ENCODE assay signal across 18 cellular contexts in genomic region chr3:36149447-36149865, GRCh38.
A peak's percentile ranks its signal among the peaks of the same experiment; 100 is the strongest.
DNase-seq lines count a peak whose midpoint lies in the region; FAIRE-seq and TF ChIP-seq lines count a peak whose summit lies in the region.
"Had no signal": no experiment of that assay in that cellular context is flagged by ENCODE, and none has a peak within 500 bp of the region (broad histone marks: within the 10 kb centered on the region; RNA-seq: fewer than 3 reads in every experiment).

No MANE protein-coding gene starts in this region.

- H4K20me1 ChIP-seq in keratinocyte (ENCODE audit: control insufficient read depth, extremely low read depth, insufficient read depth, low read length) (no peaks in the 10 kb centered on the region), smooth muscle cell (ENCODE audit: low read depth) (no peaks in the 10 kb centered on the region)
- H4K20me1 ChIP-seq: BLaER1 had no signal

- no peak for TF ChIP-seq CTCF in keratinocyte (optimal IDR thresholded peaks at IDR 0.05 in 1 of 3, IDR thresholded peaks at IDR 0.05 in 1 of 3, conservative IDR thresholded peaks at IDR 0.05 in 1 of 3; ENCODE audit: extremely low read depth in 1 of 3, insufficient read depth in 2 of 3, low read length in 3 of 3)
- TF ChIP-seq CTCF in smooth muscle cell (IDR thresholded peaks at IDR 0.05; ENCODE audit: borderline replicate concordance, insufficient read depth, poor library complexity, severe bottlenecking): no peak
- no peak for TF ChIP-seq CTCF in tibial artery (IDR thresholded peaks at IDR 0.05)

- FAIRE-seq in keratinocyte (lab: Jason Lieb, UNC): peak; percentile 29
- no peak for FAIRE-seq in urothelium cell line (lab: Jason Lieb, UNC)
- FAIRE-seq: GM12892 had no signal

- H3K9me3 ChIP-seq in keratinocyte (ENCODE audit: control insufficient read depth, low read depth, low read length) (no peaks in the 10 kb centered on the region), smooth muscle cell (replicated peaks; ENCODE audit: low read depth) (no peaks in the 10 kb centered on the region), tibial artery (no peaks in the 10 kb centered on the region)
- H3K9me3 ChIP-seq: BLaER1, SJSA1 had no signal

- H3F3A ChIP-seq in smooth muscle cell (ENCODE audit: low read depth): no peaks in the 10 kb centered on the region

- no peaks in the 10 kb centered on the region for H3K79me2 ChIP-seq in keratinocyte (ENCODE audit: control insufficient read depth, insufficient read depth, low read length)
- no peaks in the 10 kb centered on the region for H3K79me2 ChIP-seq in smooth muscle cell (ENCODE audit: low read depth)

- no peak overlapping the region for H3K4me3 ChIP-seq in keratinocyte (ENCODE audit: control insufficient read depth in 2 of 3, extremely low read depth in 1 of 3, insufficient read depth in 2 of 3, low read depth in 1 of 3, low read length in 3 of 3)
- no peak overlapping the region for H3K4me3 ChIP-seq in smooth muscle cell
- no peak overlapping the region for H3K4me3 ChIP-seq in tibial artery
- H3K4me3 ChIP-seq: BLaER1, SJSA1 had no signal

- peaks cover 7% of the 10 kb centered on the region for H3K4me1 ChIP-seq in keratinocyte (ENCODE audit: control insufficient read depth, extremely low read depth, insufficient read depth, low read length)
- no peaks in the 10 kb centered on the region for H3K4me1 ChIP-seq in smooth muscle cell (ENCODE audit: low read depth)
- H3K4me1 ChIP-seq in tibial artery: no peaks in the 10 kb centered on the region
- H3K4me1 ChIP-seq: BLaER1, SJSA1 had no signal

- H3K27ac ChIP-seq in keratinocyte (ENCODE audit: control insufficient read depth, insufficient read depth, low read length): no peak overlapping the region
- no peak overlapping the region for H3K27ac ChIP-seq in smooth muscle cell (ENCODE audit: low read depth)
- H3K27ac ChIP-seq in tibial artery: no peak overlapping the region
- H3K27ac ChIP-seq: BLaER1, SJSA1 had no signal

- H3K4me2 ChIP-seq in keratinocyte (ENCODE audit: control insufficient read depth, extremely low read depth, insufficient read depth, low read depth, low read length): no peak overlapping the region
- no peak overlapping the region for H3K4me2 ChIP-seq in smooth muscle cell
- H3K4me2 ChIP-seq: BLaER1 had no signal

- dilution Hi-C loops in keratinocyte (cut with MboI; ENCODE audit: extremely low pct_ligation_motif_present, low sequenced_read_pairs): no loop called here

- H3K9me1 ChIP-seq in keratinocyte (ENCODE audit: control insufficient read depth, extremely low read depth, insufficient read depth, low read length): no peaks in the 10 kb centered on the region

- H3K9ac ChIP-seq in keratinocyte (ENCODE audit: control insufficient read depth, extremely low read depth, insufficient read depth, low read length) (no peak overlapping the region), smooth muscle cell (ENCODE audit: low read depth) (no peak overlapping the region)
- H3K9ac ChIP-seq: BLaER1 had no signal

- peak; percentile 36 for DNase-seq in HT1080 (ENCODE audit: low read depth)
- peak; percentile 11 for DNase-seq in astrocyte of the hippocampus (ENCODE audit: low read depth, low spot score)
- DNase-seq in keratinocyte (ENCODE audit: low read depth, low spot score): no peak
- peak; percentile 12 for DNase-seq in urothelium cell line (ENCODE audit: low spot score)
- no peak for DNase-seq in stimulated activated CD8-positive, alpha-beta memory T cell treated with anti-CD3 and anti-CD28 coated beads, Interleukin-4, amount 100 ng/mL, for 48 hours
- DNase-seq in smooth muscle cell (lab: John Stamatoyannopoulos, UW; ENCODE audit: unreplicated experiment): no peak
- DNase-seq in tibial artery: no peak
- DNase-seq: ACHN; CD4-positive, alpha-beta T cell; COR-L47; DMS 273 treated with DMSO at 0.1 percent for 48 hours; H7; NCI-H1694 treated with DMSO at 0.1 percent for 48 hours; NCI-H2081 treated with DMSO at 0.1 percent for 48 hours; NCI-H526 had no signal

- H3K36me3 ChIP-seq in keratinocyte (ENCODE audit: control insufficient read depth in 2 of 2, extremely low read depth in 1 of 2, insufficient read depth in 2 of 2, low read length in 2 of 2) (no peaks in the 10 kb centered on the region), smooth muscle cell (ENCODE audit: low read depth) (no peaks in the 10 kb centered on the region), tibial artery (no peaks in the 10 kb centered on the region)
- H3K36me3 ChIP-seq: BLaER1, SJSA1 had no signal

- intact Hi-C loops in tibial artery (cut with DNase I; ENCODE audit: low total_unique reads): no loop called here

- H3K27me3 ChIP-seq in keratinocyte (ENCODE audit: control insufficient read depth, extremely low read depth, insufficient read depth, low read length) (no peaks in the 10 kb centered on the region), smooth muscle cell (ENCODE audit: low read depth) (no peaks in the 10 kb centered on the region), tibial artery (no peaks in the 10 kb centered on the region)
- H3K27me3 ChIP-seq: BLaER1, SJSA1 had no signal

- H2AFZ ChIP-seq in keratinocyte (ENCODE audit: control insufficient read depth, low read length): no peak overlapping the region
- no peak overlapping the region for H2AFZ ChIP-seq in smooth muscle cell (ENCODE audit: low read depth)

Comparison
In these comparisons a context has a peak if more than half of its experiments do, and no peak if none do; other contexts are left out.
1. DNase-seq: peak in HT1080 (single experiment), astrocyte of the hippocampus (single experiment) and urothelium cell line (single experiment); none in keratinocyte (single experiment), stimulated activated CD8-positive, alpha-beta memory T cell treated with anti-CD3 and anti-CD28 coated beads, Interleukin-4, amount 100 ng/mL, for 48 hours (single experiment), smooth muscle cell (single experiment) and tibial artery (0 of 2).